1 cellular context compared by ENCODE assay signal in the genomic region with DNA sequence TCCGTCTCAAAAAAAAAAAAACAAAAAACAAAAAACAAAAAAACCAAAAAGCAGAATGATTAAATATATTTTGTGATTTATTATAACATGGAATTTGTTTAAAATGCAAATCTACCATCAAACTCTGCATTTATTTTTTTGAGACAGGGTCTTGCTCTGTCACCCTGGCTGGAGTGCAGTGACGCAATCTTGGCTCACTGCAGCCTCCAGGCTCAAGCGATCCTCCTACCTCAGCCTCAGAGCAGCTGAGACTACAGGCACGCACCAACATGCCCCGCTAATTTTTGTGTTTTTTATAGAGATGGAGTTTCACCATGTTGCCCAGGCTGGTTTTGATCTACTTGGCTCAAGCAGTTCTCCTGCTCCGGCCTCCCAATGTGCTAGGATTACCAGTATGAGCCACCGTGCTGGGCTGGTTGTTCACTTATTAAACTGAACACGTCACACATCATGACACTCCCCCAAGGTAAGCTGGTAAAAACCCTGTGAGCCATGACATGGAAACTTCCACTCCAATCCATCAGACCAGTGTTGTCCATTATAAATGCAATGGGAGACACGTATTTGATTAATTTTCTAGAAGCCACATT.
TF ChIP-seq lines count a peak whose summit lies in the region.

No MANE protein-coding gene starts in this region.

TF ChIP-seq in K562, 482 proteins besides CTCF, POLR2A, EP300 and RAD21 (continued from another document):
- TF ChIP-seq, protein P1, sequence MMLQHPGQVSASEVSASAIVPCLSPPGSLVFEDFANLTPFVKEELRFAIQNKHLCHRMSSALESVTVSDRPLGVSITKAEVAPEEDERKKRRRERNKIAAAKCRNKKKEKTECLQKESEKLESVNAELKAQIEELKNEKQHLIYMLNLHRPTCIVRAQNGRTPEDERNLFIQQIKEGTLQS (IDR thresholded peaks at IDR 0.05), result peak; percentile 60
- TF ChIP-seq, protein P1 (CRISPR knock-in tag; conservative IDR thresholded peaks at IDR 0.05), result no peak
- TF ChIP-seq CEBPB (tag; IDR thresholded peaks at IDR 0.05) (peak; percentile 52), CEBPG (CRISPR knock-in tag; IDR thresholded peaks at IDR 0.05) (peak; percentile 20; the same call in 1 of the 2 replicates), CEBPG (tag; conservative IDR thresholded peaks at IDR 0.05 in 1 of 2, IDR thresholded peaks at IDR 0.05 in 1 of 2) (0 out of 4 replicates have a peak, but pooled peaks of 1 of the 2 experiments have one; percentile 29)
